Comparison of ENCODE assay signal across 25 cellular contexts in the genomic region with DNA sequence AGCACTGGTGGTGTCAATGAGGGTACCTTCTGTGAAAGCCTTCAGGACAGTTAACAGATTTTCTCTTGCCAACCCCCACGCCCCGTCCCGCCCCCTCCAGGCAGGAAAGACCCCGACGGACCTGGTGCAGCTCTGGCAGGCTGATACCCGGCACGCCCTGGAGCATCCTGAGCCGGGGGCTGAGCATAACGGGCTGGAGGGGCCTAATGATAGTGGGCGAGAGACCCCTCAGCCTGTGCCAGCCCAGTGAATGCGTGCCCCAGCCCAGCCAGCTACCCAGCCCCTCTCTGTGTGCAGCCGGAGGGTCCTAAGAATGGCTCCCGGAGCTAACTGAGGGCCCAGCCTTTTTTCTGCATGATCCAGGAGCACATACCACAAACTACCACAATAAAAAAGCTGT. TPM values are rescaled to one million over a fixed set of nuclear protein-coding genes. Genes with fewer than 3 reads are reported as not detected.
DNase-seq lines count a peak whose midpoint lies in the region; ATAC-seq, FAIRE-seq and TF ChIP-seq lines count a peak whose summit lies in the region.
"Had no signal": no experiment of that assay in that cellular context is flagged by ENCODE, and none has a peak within 500 bp of the region (broad histone marks: within the 10 kb centered on the region; RNA-seq: fewer than 3 reads in every experiment).

No MANE protein-coding gene starts in this region.

- H3K27me3 ChIP-seq in IMR-90 (ENCODE audit: control insufficient read depth, insufficient read depth, low read length) (no peaks in the 10 kb centered on the region), pancreas (no peaks in the 10 kb centered on the region)
- H3K27me3 ChIP-seq: esophagus muscularis mucosa, suprapubic skin had no signal

- H3K14ac ChIP-seq in IMR-90 (replicated peaks; ENCODE audit: low read depth, low read length) = no peak overlapping the region

- in situ Hi-C loops in IMR-90 (cut with MboI; ENCODE audit: low sequenced_read_pairs) = no loop called here

- no peaks in the 10 kb centered on the region for H4K20me1 ChIP-seq in IMR-90 (ENCODE audit: insufficient read depth, low read length)

- peak overlapping the region; percentile 77 for H3K4me2 ChIP-seq in A549
- H3K4me2 ChIP-seq in IMR-90 (ENCODE audit: low read depth, low read length) = no peak overlapping the region

- FAIRE-seq in A549 (lab: Jason Lieb, UNC) = no peak
- FAIRE-seq in pancreas (lab: Jason Lieb, UNC) = no peak
- FAIRE-seq: GM19239 had no signal

- no peak for DNase-seq in A549 (ENCODE audit: low read depth in 1 of 2, low spot score in 1 of 2)
- DNase-seq in IMR-90 = no peak
- no peak for DNase-seq in left ventricle myocardium superior
- DNase-seq in pancreas = no peak
- DNase-seq in NCI-H2171 treated with DMSO at 0.1 percent for 48 hours (lab: John Stamatoyannopoulos, UW) = no peak
- no peak for DNase-seq in effector memory CD8-positive, alpha-beta T cell
- no peak for DNase-seq in hypothalamus (lab: John Stamatoyannopoulos, UW)
- DNase-seq: activated CD4-positive, alpha-beta T cell treated with anti-CD3 and anti-CD28 coated beads, Interleukin-2, amount 50 U/mL, for 1 hour; activated gamma-delta T cell treated with Interleukin-2 at 50 U/mL for 16 hours; CD4-positive, alpha-beta memory T cell; effector CD4-positive, alpha-beta T cell; Kasumi-1; NCI-H1048; NCI-H1930; NCI-H345; OCI-M1; SIG-M5 had no signal

- TF ChIP-seq CTCF in A549 (IDR thresholded peaks at IDR 0.05) (no peak), IMR-90 (conservative IDR thresholded peaks at IDR 0.05; ENCODE audit: low read depth, low read length) (no peak), pancreas (IDR thresholded peaks at IDR 0.05) (no peak)

- no peak overlapping the region for H3K23ac ChIP-seq in IMR-90 (ENCODE audit: low read depth, low read length)

- no peak for TF ChIP-seq POLR2A in A549 (IDR thresholded peaks at IDR 0.05; ENCODE audit: low read length)
- no peak for TF ChIP-seq POLR2A in IMR-90 (IDR thresholded peaks at IDR 0.05; ENCODE audit: low read depth, low read length)

- ATAC-seq in A549 (no peak), IMR-90 (ENCODE audit: low read depth) (no peak), left ventricle myocardium superior (peak; percentile 0), pancreas (no peak), GM18517 (IDR thresholded peaks at IDR 0.05; ENCODE audit: unreplicated experiment) (no peak)
- no peak for ATAC-seq in effector memory CD8-positive, alpha-beta T cell (replicated peaks)

- H2BK15ac ChIP-seq in IMR-90 (ENCODE audit: low read depth, low read length) = no peak overlapping the region

- POLR2A ChIA-PET in A549 (lab: Yijun Ruan, JAX) (interaction anchor here (1.4 to 1.9 kb wide), 3 partner anchors 8 to 13 kb away, joined by 4 to 9 read pairs (median 4); a partner anchor contains a TSS), IMR-90 (lab: Charles Lee; ENCODE audit: unreplicated experiment) (no interaction called here)

- BruUV-seq in IMR-90 (replicated peaks; lab: Mats Ljungman, UMichigan) = no TSS peak

- no peaks in the 10 kb centered on the region for H3K9me3 Mint-ChIP-seq in effector memory CD8-positive, alpha-beta T cell
- H3K9me3 Mint-ChIP-seq: CD4-positive, alpha-beta memory T cell; central memory CD8-positive, alpha-beta T cell; T-helper 1 cell treated with Interleukin-12 subunit alpha and Interleukin-12 subunit beta and Interleukin-4 antibody, amounts not matched to agents 30 μg/mL and 1 μg/mL, for 36 hours had no signal

- no peak overlapping the region for H3K4me3 Mint-ChIP-seq in effector memory CD8-positive, alpha-beta T cell
- H3K4me3 Mint-ChIP-seq: CD4-positive, alpha-beta memory T cell; central memory CD8-positive, alpha-beta T cell; T-helper 1 cell treated with Interleukin-12 subunit alpha and Interleukin-12 subunit beta and Interleukin-4 antibody, amounts not matched to agents 30 μg/mL and 1 μg/mL, for 36 hours had no signal

- dilution Hi-C loops in IMR-90 (cut with HindIII; ENCODE audit: low sequenced_read_pairs, unreplicated experiment) = no loop called here

- H3K36me3 Mint-ChIP-seq in effector memory CD8-positive, alpha-beta T cell (ENCODE audit: insufficient read depth) = no peaks in the 10 kb centered on the region
- H3K36me3 Mint-ChIP-seq: CD4-positive, alpha-beta memory T cell had no signal

- peak overlapping the region; percentile 36 to 47; a peak in 2 of 4 replicates for H4K8ac ChIP-seq in IMR-90 (ENCODE audit: low read depth in 2 of 2, low read length in 2 of 2)

- no peak overlapping the region for H2BK120ac ChIP-seq in IMR-90 (ENCODE audit: low read depth, low read length)

- CTCF ChIA-PET in A549 (lab: Yijun Ruan, JAX) = interaction anchor here (1.8 to 39.7 kb wide), 3 partner anchors 3 to 153 kb away, joined by 4 to 1048 read pairs (median 1048); a partner anchor contains a TSS
- CTCF ChIA-PET in IMR-90 (lab: Yijun Ruan, JAX) = no interaction called here

- no peak overlapping the region for H3K27ac Mint-ChIP-seq in effector memory CD8-positive, alpha-beta T cell
- H3K27ac Mint-ChIP-seq: T-helper 1 cell treated with Interleukin-12 subunit alpha and Interleukin-12 subunit beta and Interleukin-4 antibody, amounts not matched to agents 30 μg/mL and 1 μg/mL, for 36 hours had no signal

- H3K4me1 ChIP-seq in A549 (peaks cover 26% of the 10 kb centered on the region), IMR-90 (ENCODE audit: control insufficient read depth, insufficient read depth, low read length) (peaks cover 3% of the 10 kb centered on the region; the same call in 1 of the 2 replicates), pancreas (no peaks in the 10 kb centered on the region)
- H3K4me1 ChIP-seq: left lung had no signal

- no peak overlapping the region for H2AK9ac ChIP-seq in IMR-90 (replicated peaks; ENCODE audit: low read depth, low read length, poor library complexity)

- H3K9ac ChIP-seq in IMR-90 (ENCODE audit: low read depth, low read length) = no peak overlapping the region

- H3K9me3 ChIP-seq in A549 = no peaks in the 10 kb centered on the region
- no peaks in the 10 kb centered on the region for H3K9me3 ChIP-seq in IMR-90 (ENCODE audit: control insufficient read depth, insufficient read depth, low read length)
- H3K9me3 ChIP-seq in pancreas = no peaks in the 10 kb centered on the region
- H3K9me3 ChIP-seq: esophagus muscularis mucosa, left lung, suprapubic skin had no signal

- H3K9me1 ChIP-seq in IMR-90 (ENCODE audit: insufficient read depth, low read length) = 0 out of 2 replicates have a peak, but pooled peaks cover 6% of the 10 kb centered on the region

- H3K36me3 ChIP-seq in IMR-90 (ENCODE audit: control insufficient read depth, insufficient read depth, low read length) = no peaks in the 10 kb centered on the region
- H3K36me3 ChIP-seq in pancreas = no peaks in the 10 kb centered on the region
- H3K36me3 ChIP-seq: left lung, suprapubic skin had no signal

- H3K79me1 ChIP-seq in IMR-90 (ENCODE audit: low read depth in 1 of 2, low read length in 2 of 2) = no peaks in the 10 kb centered on the region

- no peaks in the 10 kb centered on the region for H3K4me1 Mint-ChIP-seq in effector memory CD8-positive, alpha-beta T cell (ENCODE audit: low read depth in 2 of 2)
- H3K4me1 Mint-ChIP-seq: CD4-positive, alpha-beta memory T cell had no signal

- H2BK5ac ChIP-seq in IMR-90 (ENCODE audit: low read depth, low read length, poor library complexity, severe bottlenecking) = no peak overlapping the region

- H3K27ac ChIP-seq in A549 (peak overlapping the region; percentile 75 to 80), IMR-90 (ENCODE audit: insufficient read depth, low read length) (no peak overlapping the region), pancreas (peak overlapping the region; percentile 74 to 83 (median 80))
- H3K27ac ChIP-seq: esophagus muscularis mucosa, left lung, VCaP had no signal

- no peak overlapping the region for H4K91ac ChIP-seq in IMR-90 (ENCODE audit: insufficient read depth, low read depth, low read length)

- H4K5ac ChIP-seq in IMR-90 (ENCODE audit: low read depth, low read length) = no peak overlapping the region

- H2AFZ ChIP-seq in IMR-90 (replicated peaks; ENCODE audit: low read length, poor library complexity) = no peak overlapping the region

- no peak overlapping the region for H3K4ac ChIP-seq in IMR-90 (ENCODE audit: low read depth, low read length)

- 100% methylated on average over 5 of the region's 13 CpGs for WGBS in A549 (ENCODE audit: missing lambda C conversion rate)
- WGBS in IMR-90 (ENCODE audit: extremely low coverage in 2 of 2, insufficient read length in 1 of 2), 2 experiments = 90% methylated on average over 6 of the region's 13 CpGs; no CpG with 5 or more reads in 1 of the 2 experiments
- WGBS in pancreas, 2 donors = 88 to 96% methylated on average over 13 of the region's 13 CpGs

- intact Hi-C loops in IMR-90 (cut with micrococcal nuclease) (no loop called here), left ventricle myocardium superior (cut with micrococcal nuclease) (no loop called here), pancreas (cut with DNase I) (no loop called here)

- no peaks in the 10 kb centered on the region for H3K27me3 Mint-ChIP-seq in effector memory CD8-positive, alpha-beta T cell
- H3K27me3 Mint-ChIP-seq: central memory CD8-positive, alpha-beta T cell had no signal

- no peak overlapping the region for H3K4me3 ChIP-seq in A549
- no peak overlapping the region for H3K4me3 ChIP-seq in IMR-90 (ENCODE audit: insufficient read depth, low read depth, low read length)
- no peak overlapping the region for H3K4me3 ChIP-seq in pancreas
- H3K4me3 ChIP-seq: esophagus muscularis mucosa, left lung, suprapubic skin had no signal

- H2AK5ac ChIP-seq in IMR-90 (ENCODE audit: low read depth, low read length) = no peak overlapping the region

- TF ChIP-seq EP300 in A549 (IDR thresholded peaks at IDR 0.05) = no peak

- H3K56ac ChIP-seq in IMR-90 (ENCODE audit: extremely low read depth, insufficient read depth, low read length) = no peak overlapping the region

- TF ChIP-seq RAD21 in A549 (conservative IDR thresholded peaks at IDR 0.05 in 1 of 2, IDR thresholded peaks at IDR 0.05 in 1 of 2) (no peak), IMR-90 (IDR thresholded peaks at IDR 0.05; ENCODE audit: low read length) (no peak)

- no peak overlapping the region for H2BK20ac ChIP-seq in IMR-90 (ENCODE audit: low read depth, low read length)

- no peak overlapping the region for H3K18ac ChIP-seq in IMR-90 (ENCODE audit: low read depth, low read length)

RNA-seq across cellular contexts. Expression of a gene that starts 0.7 kb away (rescaled TPM):
- polyA plus RNA-seq in A549 (2011; rRNA removed) (2.0 TPM in 2 replicates), A549 (2017; fragmentation: RNase III; extraction: RNeasy Plus Mini Kit Qiagen cat#74134 plus additional on column Dnase treatment) (3.1 to 3.5 TPM (median 3.1 TPM) in 3 replicates), IMR-90 (2012; rRNA removed) (0.41 and 0.42 TPM in 2 replicates), pancreas (10 to 100 TPM; 15.9 to 20.5 TPM)
- 2.0 and 2.8 TPM in 2 replicates for polyA plus RNA-seq in A549 (2012; cell fraction: cytosol; rRNA removed)
- polyA plus RNA-seq in A549 (2012; cell fraction: nucleus; rRNA removed) = 3.5 and 3.6 TPM in 2 replicates
- polyA minus RNA-seq in A549 (2011; rRNA and poly(A)+ RNA removed) = 1.4 and 2.5 TPM in 2 replicates
- total RNA-seq in IMR-90 (2012; rRNA removed) (0.36 and 0.56 TPM in 2 replicates), left ventricle myocardium superior (11.9 TPM), pancreas (10 to 100 TPM in 2 of 6 donors, 1 to 10 TPM in 4; 7.2 to 14.9 (median 8.7) TPM)
- 0.25 and 0.45 TPM in 2 replicates for polyA plus RNA-seq in IMR-90 (2012; cell fraction: cytosol; rRNA removed)
- 1.2 and 1.4 TPM in 2 replicates for polyA plus RNA-seq in IMR-90 (2012; cell fraction: nucleus; rRNA removed; ENCODE audit: low replicate concordance)
- total RNA-seq: CD4-positive, alpha-beta memory T cell had no signal
- polyA plus RNA-seq: CD4-positive, alpha-beta memory T cell had no signal

RNA-seq across cellular contexts. Expression of a gene that starts 6.0 kb away (rescaled TPM):
- polyA plus RNA-seq in A549 (2011; rRNA removed) = 0.12 TPM in 1 of 2 replicates, not detected in the other
- polyA plus RNA-seq in A549 (2012; cell fraction: cytosol; rRNA removed) = 0.07 and 0.09 TPM in 2 replicates
- polyA plus RNA-seq in A549 (2012; cell fraction: nucleus; rRNA removed) = 0.53 and 0.73 TPM in 2 replicates
- polyA plus RNA-seq in A549 (2017; fragmentation: RNase III; extraction: RNeasy Plus Mini Kit Qiagen cat#74134 plus additional on column Dnase treatment) = 0.10 TPM in 1 of 3 replicates, not detected in the others
- 0.73 and 0.91 TPM in 2 replicates for polyA minus RNA-seq in A549 (2011; rRNA and poly(A)+ RNA removed)
- total RNA-seq in IMR-90 (2012; rRNA removed) = not detected in 2 replicates
- not detected in 2 replicates for polyA plus RNA-seq in IMR-90 (2012; rRNA removed)
- polyA plus RNA-seq in IMR-90 (2012; cell fraction: cytosol; rRNA removed) = not detected in 2 replicates
- polyA plus RNA-seq in IMR-90 (2012; cell fraction: nucleus; rRNA removed; ENCODE audit: low replicate concordance) = 0.13 and 0.14 TPM in 2 replicates
- 0.35 TPM for total RNA-seq in left ventricle myocardium superior
- 1 to 10 TPM in 2 of 6 donors, under 1 TPM in 4; 0.34 to 1.9 (median 0.61) TPM for total RNA-seq in pancreas
- polyA plus RNA-seq in pancreas = under 1 TPM; 0.12 to 0.95 TPM
- total RNA-seq: CD4-positive, alpha-beta memory T cell; left lung; suprapubic skin had no signal
- polyA plus RNA-seq: CD4-positive, alpha-beta memory T cell had no signal

RNA-seq across cellular contexts. Expression of a gene that starts 10.9 kb away (rescaled TPM):
- polyA plus RNA-seq in A549 (2011; rRNA removed) (0.90 and 1.5 TPM in 2 replicates), A549 (2017; fragmentation: RNase III; extraction: RNeasy Plus Mini Kit Qiagen cat#74134 plus additional on column Dnase treatment) (4.7 to 8.4 TPM (median 5.8 TPM) in 3 replicates), IMR-90 (2012; rRNA removed) (0.40 and 0.65 TPM in 2 replicates), pancreas (1 to 10 TPM in 1 of 2 donors, under 1 TPM in 1; 0.61 to 1.6 TPM)
- polyA plus RNA-seq in A549 (2012; cell fraction: cytosol; rRNA removed) = 12.2 and 12.7 TPM in 2 replicates
- polyA plus RNA-seq in A549 (2012; cell fraction: nucleus; rRNA removed) = 13.6 and 13.9 TPM in 2 replicates
- 0.45 and 1.4 TPM in 2 replicates for polyA minus RNA-seq in A549 (2011; rRNA and poly(A)+ RNA removed)
- total RNA-seq in IMR-90 (2012; rRNA removed) (0.28 and 0.36 TPM in 2 replicates), left ventricle myocardium superior (318 TPM), pancreas (under 1 TPM; 0.12 to 0.56 (median 0.29) TPM)
- 0.36 and 0.63 TPM in 2 replicates for polyA plus RNA-seq in IMR-90 (2012; cell fraction: cytosol; rRNA removed)
- polyA plus RNA-seq in IMR-90 (2012; cell fraction: nucleus; rRNA removed; ENCODE audit: low replicate concordance) = 0.29 and 0.38 TPM in 2 replicates
- total RNA-seq: CD4-positive, alpha-beta memory T cell had no signal
- polyA plus RNA-seq: CD4-positive, alpha-beta memory T cell had no signal

RNA-seq across cellular contexts. Expression of a gene that starts 49.8 kb away (rescaled TPM):
- polyA plus RNA-seq in A549 (2011; rRNA removed) = 13.8 and 14.2 TPM in 2 replicates
- 9.7 and 10.4 TPM in 2 replicates for polyA plus RNA-seq in A549 (2012; cell fraction: cytosol; rRNA removed)
- 2.9 and 3.4 TPM in 2 replicates for polyA plus RNA-seq in A549 (2012; cell fraction: nucleus; rRNA removed)
- polyA plus RNA-seq in A549 (2017; fragmentation: RNase III; extraction: RNeasy Plus Mini Kit Qiagen cat#74134 plus additional on column Dnase treatment) = 8.3 to 10.9 TPM (median 8.9 TPM) in 3 replicates
- 3.2 and 4.2 TPM in 2 replicates for polyA minus RNA-seq in A549 (2011; rRNA and poly(A)+ RNA removed)
- total RNA-seq in IMR-90 (2012; rRNA removed) = 3.2 and 3.3 TPM in 2 replicates
- 8.4 and 10.1 TPM in 2 replicates for polyA plus RNA-seq in IMR-90 (2012; rRNA removed)
- polyA plus RNA-seq in IMR-90 (2012; cell fraction: cytosol; rRNA removed) = 7.4 and 9.0 TPM in 2 replicates
- polyA plus RNA-seq in IMR-90 (2012; cell fraction: nucleus; rRNA removed; ENCODE audit: low replicate concordance) = 1.8 and 7.7 TPM in 2 replicates
- total RNA-seq in left ventricle myocardium superior = 8.7 TPM
- 1 to 10 TPM; 3.3 to 6.4 (median 4.5) TPM for total RNA-seq in pancreas
- polyA plus RNA-seq in pancreas = 1 to 10 TPM; 4.8 to 8.9 TPM

RNA-seq across cellular contexts. Expression of a gene that starts 57.0 kb away (rescaled TPM):
- polyA plus RNA-seq in A549 (2011; rRNA removed) = 16.6 and 18.8 TPM in 2 replicates
- 13.1 and 17.7 TPM in 2 replicates for polyA plus RNA-seq in A549 (2012; cell fraction: cytosol; rRNA removed)
- 14.8 and 17.7 TPM in 2 replicates for polyA plus RNA-seq in A549 (2012; cell fraction: nucleus; rRNA removed)
- polyA plus RNA-seq in A549 (2017; fragmentation: RNase III; extraction: RNeasy Plus Mini Kit Qiagen cat#74134 plus additional on column Dnase treatment) = 14.1 to 16.6 TPM (median 14.8 TPM) in 3 replicates
- polyA minus RNA-seq in A549 (2011; rRNA and poly(A)+ RNA removed) = 11.3 and 11.5 TPM in 2 replicates
- 15.6 and 15.8 TPM in 2 replicates for total RNA-seq in IMR-90 (2012; rRNA removed)
- 25.3 and 27.3 TPM in 2 replicates for polyA plus RNA-seq in IMR-90 (2012; rRNA removed)
- 16.6 and 18.3 TPM in 2 replicates for polyA plus RNA-seq in IMR-90 (2012; cell fraction: cytosol; rRNA removed)
- polyA plus RNA-seq in IMR-90 (2012; cell fraction: nucleus; rRNA removed; ENCODE audit: low replicate concordance) = 16.4 and 20.0 TPM in 2 replicates
- 10.2 TPM for total RNA-seq in left ventricle myocardium superior
- total RNA-seq in pancreas = 1 to 10 TPM; 2.2 to 8.9 (median 3.4) TPM
- polyA plus RNA-seq in pancreas = 1 to 10 TPM; 3.4 to 5.4 TPM

Comparison
In these comparisons a context has a peak if more than half of its experiments do, and no peak if none do; other contexts are left out.
1. RNA of a gene that starts 10.9 kb away (total RNA-seq): 318 TPM in left ventricle myocardium superior (single experiment); 0.28 to 0.36 TPM in IMR-90 and 0.12 to 0.56 TPM in pancreas; every median in the first group is over 100 times any median in the second.